ENCODE assay signal across 15 cellular contexts in the genomic region with DNA sequence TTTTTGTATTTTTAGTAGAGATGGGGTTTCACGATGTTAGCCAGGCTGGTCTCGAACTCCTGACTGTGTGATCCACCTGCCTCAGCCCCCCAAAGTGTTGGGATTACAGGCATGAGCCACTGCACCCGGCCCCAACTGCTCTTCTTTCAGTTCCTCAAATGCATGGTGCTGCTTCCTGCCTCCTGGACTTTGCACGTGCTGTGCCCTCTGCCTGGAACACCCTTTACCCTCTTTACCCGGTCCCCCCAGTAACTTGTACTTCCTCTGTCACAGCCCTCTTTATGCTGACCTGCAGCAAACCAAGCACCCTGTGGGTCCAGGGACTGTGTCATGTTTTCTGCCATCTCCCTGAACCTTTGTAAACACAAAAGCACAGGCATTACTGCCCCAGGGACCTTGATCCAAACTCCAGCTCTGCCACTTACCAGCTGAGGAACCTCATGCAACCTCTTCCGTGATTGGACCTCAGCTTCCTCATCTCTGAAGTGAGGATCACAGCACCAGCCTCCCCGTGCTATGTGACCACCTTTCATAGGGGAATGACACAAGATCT. TPM values are rescaled to one million over a fixed set of nuclear protein-coding genes. Genes with fewer than 3 reads are reported as not detected.
DNase-seq lines count a peak whose midpoint lies in the region; ATAC-seq and TF ChIP-seq lines count a peak whose summit lies in the region.
"Had no signal": no experiment of that assay in that cellular context is flagged by ENCODE, and none has a peak within 500 bp of the region (broad histone marks: within the 10 kb centered on the region; RNA-seq: fewer than 3 reads in every experiment).

No MANE protein-coding gene starts in this region.

- H3K4me3 ChIP-seq in adrenal gland: no peak overlapping the region

- no peaks in the 10 kb centered on the region for H3K27me3 ChIP-seq in adrenal gland

- no peaks in the 10 kb centered on the region for H3K9me3 Mint-ChIP-seq in neural crest cell
- H3K9me3 Mint-ChIP-seq: stimulated activated naive CD8-positive, alpha-beta T cell treated with anti-CD3 and anti-CD28 coated beads, Interleukin-15, amount 100 ng/mL, for 72 hours had no signal

- no peaks in the 10 kb centered on the region for H3K36me3 ChIP-seq in adrenal gland (replicated peaks in 1 of 2)

- H3K4me1 Mint-ChIP-seq in neural crest cell: peaks cover 18% of the 10 kb centered on the region

- H3K4me1 ChIP-seq in adrenal gland (replicated peaks in 1 of 2): peaks cover 19 to 25% of the 10 kb centered on the region in 2 donors

- no peak overlapping the region for H3K4me3 Mint-ChIP-seq in neural crest cell
- H3K4me3 Mint-ChIP-seq: stimulated activated naive CD8-positive, alpha-beta T cell treated with anti-CD3 and anti-CD28 coated beads, Interleukin-15, amount 100 ng/mL, for 72 hours had no signal

- H3K9me3 ChIP-seq in adrenal gland (replicated peaks in 1 of 3): no peaks in the 10 kb centered on the region

- no peaks in the 10 kb centered on the region for H3K36me3 Mint-ChIP-seq in neural crest cell (ENCODE audit: low read depth)

- peak overlapping the region; percentile 58 for H3K27ac Mint-ChIP-seq in neural crest cell (ENCODE audit: unreplicated experiment)

- intact Hi-C loops in adrenal gland (cut with DNase I): loop anchor here in 1 of 2 donors (10.0 kb wide), 1 partner anchor 133 kb away; no protein-coding TSS in a partner anchor

- peak; percentile 93 for DNase-seq in MV-4-11 (lab: John Stamatoyannopoulos, UW)
- peak in 6 of 7 donors; percentile 29 to 63 (median 52) for DNase-seq in adrenal gland
- DNase-seq in neural crest cell (ENCODE audit: low read depth, low spot score): no peak
- DNase-seq in OCI-M1 (lab: John Stamatoyannopoulos, UW): no peak
- DNase-seq in NCI-H748 (lab: John Stamatoyannopoulos, UW; ENCODE audit: unreplicated experiment): no peak
- no peak for DNase-seq in activated CD8-positive, alpha-beta memory T cell treated with anti-CD3 and anti-CD28 coated beads for 24 hours
- DNase-seq: activated CD8-positive, alpha-beta memory T cell treated with anti-CD3 and anti-CD28 coated beads, Interleukin-2, amount 50 U/mL, for 48 hours; cerebellar nuclear complex; KG1; mesenchymal stem cell; stimulated activated CD4-positive, alpha-beta T cell treated with anti-CD3 and anti-CD28 coated beads, Interleukin-4, amount 100 ng/mL, for 24 hours; stimulated activated naive CD8-positive, alpha-beta T cell treated with anti-CD3 and anti-CD28 coated beads, Interleukin-15, amount 100 ng/mL, for 72 hours; T1000 had no signal

- TF ChIP-seq CTCF in C4-2B (conservative IDR thresholded peaks at IDR 0.05) (no peak), adrenal gland (IDR thresholded peaks at IDR 0.05) (no peak), neural crest cell (conservative IDR thresholded peaks at IDR 0.05) (no peak)

- H3K27ac ChIP-seq in C4-2B (peak overlapping the region; percentile 90), adrenal gland (peak overlapping the region in 2 of 5 donors; percentile 21 to 54)

- peaks cover 28% of the 10 kb centered on the region for H3K27me3 Mint-ChIP-seq in neural crest cell (ENCODE audit: low read depth)

- no peak for ATAC-seq in HG02970 (IDR thresholded peaks at IDR 0.05; ENCODE audit: low FRiP score, unreplicated experiment)
- ATAC-seq: stimulated activated naive CD8-positive, alpha-beta T cell treated with anti-CD3 and anti-CD28 coated beads, Interleukin-15, amount 100 ng/mL, for 72 hours had no signal

- WGBS in adrenal gland, 4 donors: 74 to 81% (median 77%) methylated on average over 7 of the region's 7 CpGs

- no peak for TF ChIP-seq POLR2A in adrenal gland (IDR thresholded peaks at IDR 0.05)

RNA-seq across cellular contexts. Expression of a gene that starts 3.8 kb away (rescaled TPM):
- total RNA-seq in adrenal gland: 100 to 1,000 TPM in 5 of 8 donors, 10 to 100 TPM in 3; 85.8 to 303 (median 143) TPM
- polyA plus RNA-seq in adrenal gland: 100 to 1,000 TPM in 2 of 3 donors, 10 to 100 TPM in 1; 53.8 to 189 (median 124) TPM
- 3.1 and 3.2 TPM in 2 replicates for total RNA-seq in neural crest cell

RNA-seq across cellular contexts. Expression of a gene that starts 5.1 kb away (rescaled TPM):
- 1 to 10 TPM in 7 of 8 donors, under 1 TPM in 1; 0.91 to 5.4 (median 3.3) TPM for total RNA-seq in adrenal gland
- 10 to 100 TPM in 1 of 3 donors, 1 to 10 TPM in 2; 2.2 to 46.7 (median 9.9) TPM for polyA plus RNA-seq in adrenal gland
- 0.40 and 1.1 TPM in 2 replicates for total RNA-seq in neural crest cell

RNA-seq across cellular contexts. Expression of a gene that starts 17.6 kb away (rescaled TPM):
- 10 to 100 TPM; 15.2 to 34.9 (median 29.5) TPM for total RNA-seq in adrenal gland
- 10 to 100 TPM; 12.1 to 60.2 (median 32.4) TPM for polyA plus RNA-seq in adrenal gland
- 22.3 and 25.8 TPM in 2 replicates for total RNA-seq in neural crest cell

RNA-seq across cellular contexts. Expression of a gene that starts 36.0 kb away (rescaled TPM):
- 10 to 100 TPM; 10.2 to 20.8 (median 13.9) TPM for total RNA-seq in adrenal gland
- polyA plus RNA-seq in adrenal gland: 10 to 100 TPM in 2 of 3 donors, 1 to 10 TPM in 1; 1.7 to 20.6 (median 11.1) TPM
- total RNA-seq in neural crest cell: 3.2 and 3.3 TPM in 2 replicates

RNA-seq across cellular contexts. Expression of a gene that starts 48.6 kb away (rescaled TPM):
- 10 to 100 TPM in 5 of 8 donors, 1 to 10 TPM in 3; 5.4 to 12.8 (median 10.4) TPM for total RNA-seq in adrenal gland
- polyA plus RNA-seq in adrenal gland: 1 to 10 TPM; 3.2 to 6.6 (median 3.9) TPM
- 2.8 and 2.9 TPM in 2 replicates for total RNA-seq in neural crest cell

Comparison
In these comparisons a context has a peak if more than half of its experiments do, and no peak if none do; other contexts are left out.
1. DNase-seq: peak in MV-4-11 (single experiment) and adrenal gland (6 of 7); none in neural crest cell (single experiment), OCI-M1 (single experiment), NCI-H748 (single experiment) and activated CD8-positive, alpha-beta memory T cell treated with anti-CD3 and anti-CD28 coated beads for 24 hours (single experiment).
2. RNA of a gene that starts 3.8 kb away (total RNA-seq): 85.8 to 303 TPM in adrenal gland; 3.1 to 3.2 TPM in neural crest cell; every median in the first group is over 10 times any median in the second.